1 cellular context compared by ENCODE assay signal in genomic region chr10:69847458-69847857, GRCh38.
TF ChIP-seq lines count a peak whose summit lies in the region.

No MANE protein-coding gene starts in this region.

TF ChIP-seq in endothelial cell of umbilical vein, 7 proteins besides CTCF, POLR2A, EP300 and RAD21:
- TF ChIP-seq JUN (IDR thresholded peaks at IDR 0.05; ENCODE audit: borderline replicate concordance, insufficient read depth, insufficient read length, low read depth) (no peak), POLR2AphosphoS5 (IDR thresholded peaks at IDR 0.05; ENCODE audit: insufficient read depth, low read depth, low read length) (no peak), FOS (IDR thresholded peaks at IDR 0.05; ENCODE audit: borderline replicate concordance, insufficient read depth, low read length) (no peak), MAX (IDR thresholded peaks at IDR 0.05; ENCODE audit: insufficient read depth, insufficient read length) (no peak)
TF ChIP-seq in endothelial cell of umbilical vein: peak in this region for 0.
